ENCODE assay signal across 10 cellular contexts in genomic region chr1:218460367-218460766, GRCh38.
DNase-seq lines count a peak whose midpoint lies in the region; ATAC-seq and TF ChIP-seq lines count a peak whose summit lies in the region.
"Had no signal": no experiment of that assay in that cellular context is flagged by ENCODE, and none has a peak within 500 bp of the region (broad histone marks: within the 10 kb centered on the region; RNA-seq: fewer than 3 reads in every experiment).

No MANE protein-coding gene starts in this region.

- peak overlapping the region in 1 of 2 donors; percentile 99 for H3K27ac ChIP-seq in aorta (ENCODE audit: low read depth in 1 of 2, low read length in 2 of 2)

- no peaks in the 10 kb centered on the region for H3K9me3 ChIP-seq in aorta (ENCODE audit: control insufficient read depth, low read length)

- peaks cover 2 to 4% of the 10 kb centered on the region in 2 donors for H3K4me1 ChIP-seq in aorta (ENCODE audit: control insufficient read depth in 1 of 2, insufficient read depth in 2 of 2, low read length in 2 of 2)

- DNase-seq in SIG-M5 treated with dmso at 0.1 percent for 504 hours (lab: John Stamatoyannopoulos, UW; ENCODE audit: unreplicated experiment), result peak; percentile 36
- no peak for DNase-seq in SIG-M5 (lab: John Stamatoyannopoulos, UW)
- peak; percentile 90 for DNase-seq in choroid plexus epithelial cell (ENCODE audit: low read depth)
- DNase-seq in medulla oblongata (ENCODE audit: extremely low spot score), result peak; percentile 68
- peak in 1 of 2 donors; percentile 62 for DNase-seq in aorta
- no peak for DNase-seq in GM13977 (ENCODE audit: low spot score)
- DNase-seq in activated naive CD8-positive, alpha-beta T cell treated with anti-CD3 and anti-CD28 coated beads for 36 hours, result no peak
- no peak for DNase-seq in ureter (ENCODE audit: low spot score)

- no peaks in the 10 kb centered on the region for H3K36me3 Mint-ChIP-seq in activated naive CD8-positive, alpha-beta T cell treated with anti-CD3 and anti-CD28 coated beads for 36 hours

- H3K4me3 ChIP-seq in choroid plexus epithelial cell (ENCODE audit: low read depth, low read length) (no peak overlapping the region), aorta (ENCODE audit: low read length in 2 of 2) (no peak overlapping the region)

- H3K36me3 ChIP-seq in aorta (ENCODE audit: control insufficient read depth in 1 of 2, insufficient read depth in 2 of 2, low read length in 1 of 2), result no peaks in the 10 kb centered on the region

- in situ Hi-C loops in GM13977 (cut with MboI; ENCODE audit: low pct_unique_long_range_greater_than_20kb, low sequenced_read_pairs, unreplicated experiment), result no loop called here

- no peak overlapping the region for H3K27ac Mint-ChIP-seq in activated naive CD8-positive, alpha-beta T cell treated with anti-CD3 and anti-CD28 coated beads for 36 hours
- H3K27ac Mint-ChIP-seq: activated T-helper 17 cell treated with anti-CD3 and anti-CD28 coated beads, Interleukin-2, amount 50 U/mL, for 72 hours; B cell had no signal

- H3K4me1 Mint-ChIP-seq in activated naive CD8-positive, alpha-beta T cell treated with anti-CD3 and anti-CD28 coated beads for 36 hours, result no peaks in the 10 kb centered on the region
- H3K4me1 Mint-ChIP-seq: activated T-helper 17 cell treated with anti-CD3 and anti-CD28 coated beads, Interleukin-2, amount 50 U/mL, for 72 hours had no signal

- 2 to 3% methylated on average over 3 of the region's 3 CpGs for WGBS in aorta, 2 donors

- H3K4me3 Mint-ChIP-seq in activated naive CD8-positive, alpha-beta T cell treated with anti-CD3 and anti-CD28 coated beads for 36 hours, result no peak overlapping the region
- H3K4me3 Mint-ChIP-seq: activated T-helper 17 cell treated with anti-CD3 and anti-CD28 coated beads, Interleukin-2, amount 50 U/mL, for 72 hours; B cell had no signal

- intact Hi-C loops in aorta (cut with DNase I), result loop anchor here in 1 of 2 donors (5.0 kb wide), 2 partner anchors 37 to 113 kb away; partner anchors contain the start of gene TGFB2

- TF ChIP-seq CTCF in choroid plexus epithelial cell (conservative IDR thresholded peaks at IDR 0.05; ENCODE audit: low read depth, low read length), result no peak
- TF ChIP-seq CTCF in GM13977 (IDR thresholded peaks at IDR 0.05; ENCODE audit: extremely low read depth, insufficient read depth, missing control alignments), result no peak

- no peaks in the 10 kb centered on the region for H3K27me3 ChIP-seq in aorta (ENCODE audit: control insufficient read depth in 1 of 2, insufficient read depth in 2 of 2, low read length in 1 of 2)

- H3K27me3 Mint-ChIP-seq in activated naive CD8-positive, alpha-beta T cell treated with anti-CD3 and anti-CD28 coated beads for 36 hours, result peaks cover 15% of the 10 kb centered on the region
- H3K27me3 Mint-ChIP-seq: B cell had no signal

- H3K9me3 Mint-ChIP-seq in activated naive CD8-positive, alpha-beta T cell treated with anti-CD3 and anti-CD28 coated beads for 36 hours, result no peaks in the 10 kb centered on the region
- H3K9me3 Mint-ChIP-seq: activated T-helper 17 cell treated with anti-CD3 and anti-CD28 coated beads, Interleukin-2, amount 50 U/mL, for 72 hours had no signal

- ATAC-seq in aorta (ENCODE audit: low FRiP score), result peak; percentile 73
- ATAC-seq: activated T-helper 17 cell treated with anti-CD3 and anti-CD28 coated beads, Interleukin-2, amount 50 U/mL, for 72 hours had no signal

Comparison
In these comparisons a context has a peak if more than half of its experiments do, and no peak if none do; other contexts are left out.
1. DNase-seq: peak in SIG-M5 treated with dmso at 0.1 percent for 504 hours (single experiment), choroid plexus epithelial cell (single experiment) and medulla oblongata (single experiment); none in SIG-M5 (single experiment), GM13977 (single experiment), activated naive CD8-positive, alpha-beta T cell treated with anti-CD3 and anti-CD28 coated beads for 36 hours (single experiment) and ureter (single experiment).